1 cellular context compared by ENCODE assay signal in genomic region chr6:43074847-43075741, GRCh38.
TF ChIP-seq lines count a peak whose summit lies in the region.

No MANE protein-coding gene starts in this region.

TF ChIP-seq in WTC11, 78 proteins besides CTCF, POLR2A, EP300 and RAD21 (continued from another document):
- TF ChIP-seq AFF4 (CRISPR knock-in tag; IDR thresholded peaks at IDR 0.05; ENCODE audit: borderline replicate concordance) (no peak), ZNF532 (CRISPR knock-in tag; IDR thresholded peaks at IDR 0.05; ENCODE audit: borderline replicate concordance) (no peak), GTF2I (CRISPR knock-in tag; conservative IDR thresholded peaks at IDR 0.05) (no peak), CBFB (CRISPR knock-in tag; IDR thresholded peaks at IDR 0.05; ENCODE audit: low read depth) (no peak)
